2 cellular contexts compared by ENCODE assay signal in genomic region chr6:27173232-27173601, GRCh38.
A peak's percentile ranks its signal among the peaks of the same experiment; 100 is the strongest.
TF ChIP-seq lines count a peak whose summit lies in the region.
"Not testable (repeated sequence)": the region's sequence is repeated elsewhere in the genome, so short reads cannot be mapped to it uniquely, and the experiment has no call there.

No MANE protein-coding gene starts in this region.

TF ChIP-seq in HEK293, 187 proteins besides CTCF, POLR2A, EP300 and RAD21:
- TF ChIP-seq, protein P1, sequence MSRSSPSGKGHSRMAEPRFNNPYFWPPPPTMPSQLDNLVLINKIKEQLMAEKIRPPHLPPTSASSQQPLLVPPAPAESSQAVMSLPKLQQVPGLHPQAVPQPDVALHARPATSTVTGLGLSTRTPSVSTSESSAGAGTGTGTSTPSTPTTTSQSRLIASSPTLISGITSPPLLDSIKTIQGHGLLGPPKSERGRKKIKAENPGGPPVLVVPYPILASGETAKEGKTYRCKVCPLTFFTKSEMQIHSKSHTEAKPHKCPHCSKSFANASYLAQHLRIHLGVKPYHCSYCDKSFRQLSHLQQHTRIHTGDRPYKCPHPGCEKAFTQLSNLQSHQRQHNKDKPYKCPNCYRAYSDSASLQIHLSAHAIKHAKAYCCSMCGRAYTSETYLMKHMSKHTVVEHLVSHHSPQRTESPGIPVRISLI (tag by site-specific recombination; IDR thresholded peaks at IDR 0.05): peak; percentile 60; the same call in 1 of the 2 replicates

TF ChIP-seq in K562, 482 proteins besides CTCF, POLR2A, EP300 and RAD21:
- peak; percentile 27 for TF ChIP-seq BRD9 (IDR thresholded peaks at IDR 0.05; ENCODE audit: low read depth, partially characterized antibody)
- 0 out of 2 replicates have a peak, but pooled peaks have one; percentile 14 for TF ChIP-seq CBFA2T2 (conservative IDR thresholded peaks at IDR 0.05)
- 0 out of 2 replicates have a peak, but pooled peaks have one; percentile 22 for TF ChIP-seq CC2D1A (IDR thresholded peaks at IDR 0.05)
- peak; percentile 31; the same call in 1 of the 2 replicates for TF ChIP-seq EGR1 (conservative IDR thresholded peaks at IDR 0.05)
- TF ChIP-seq ZNF384 (IDR thresholded peaks at IDR 0.05; ENCODE audit: low read depth, low read length): peak; percentile 74
- TF ChIP-seq TAL1 (IDR thresholded peaks at IDR 0.05): 0 out of 2 replicates have a peak, but pooled peaks have one; percentile 35
- TF ChIP-seq CBFA2T3 (IDR thresholded peaks at IDR 0.05): peak; percentile 60
- TF ChIP-seq TEAD4 (IDR thresholded peaks at IDR 0.05; ENCODE audit: low read length): 0 out of 2 replicates have a peak, but pooled peaks have one; percentile 1
- TF ChIP-seq TEAD4 (CRISPR knock-in tag; IDR thresholded peaks at IDR 0.05; ENCODE audit: borderline replicate concordance): not testable (repeated sequence)
- TF ChIP-seq LARP7 (IDR thresholded peaks at IDR 0.05): 0 out of 2 replicates have a peak, but pooled peaks have one; percentile 46
- peak; percentile 46; the same call in 1 of the 2 replicates for TF ChIP-seq BCOR (IDR thresholded peaks at IDR 0.05)
